Comparison of ENCODE assay signal across 8 cellular contexts in genomic region chr17:16584273-16584995, GRCh38. TPM values are rescaled to one million over a fixed set of nuclear protein-coding genes. Genes with fewer than 3 reads are reported as not detected.
DNase-seq lines count a peak whose midpoint lies in the region; ATAC-seq and TF ChIP-seq lines count a peak whose summit lies in the region.

No MANE protein-coding gene starts in this region.

- peaks cover 12 to 34% (median 21%) of the 10 kb centered on the region in 7 donors for H3K9me3 Mint-ChIP-seq in CD14-positive monocyte

- no peaks in the 10 kb centered on the region for H3K36me3 ChIP-seq in effector memory CD4-positive, alpha-beta T cell (ENCODE audit: control insufficient read depth, insufficient read depth, low read length)
- H3K36me3 ChIP-seq in lower lobe of right lung: no peaks in the 10 kb centered on the region

- H3K27me3 Mint-ChIP-seq in CD14-positive monocyte (ENCODE audit: low read depth in 3 of 3): peaks cover 40 to 61% (median 45%) of the 10 kb centered on the region in 3 donors

- H3K36me3 Mint-ChIP-seq in CD14-positive monocyte: peaks cover 0 to 5% of the 10 kb centered on the region in 2 donors

- intact Hi-C loops in CD14-positive monocyte (cut with micrococcal nuclease) (no loop called here), lower lobe of right lung (cut with DNase I) (no loop called here)

- TF ChIP-seq CTCF in CD14-positive monocyte (IDR thresholded peaks at IDR 0.05) (peak; percentile 79), lower lobe of right lung (IDR thresholded peaks at IDR 0.05) (peak; percentile 96)

- H3K27ac Mint-ChIP-seq in CD14-positive monocyte: no peak overlapping the region

- no peaks in the 10 kb centered on the region for H3K9me3 ChIP-seq in effector memory CD4-positive, alpha-beta T cell (ENCODE audit: control insufficient read depth, low read length)
- H3K9me3 ChIP-seq in lower lobe of right lung: no peaks in the 10 kb centered on the region

- H3K4me3 Mint-ChIP-seq in CD14-positive monocyte: peak overlapping the region; percentile 58 to 87

- peaks cover 9% of the 10 kb centered on the region for H3K4me1 ChIP-seq in effector memory CD4-positive, alpha-beta T cell (ENCODE audit: control insufficient read depth, insufficient read depth, low read length, poor library complexity, severe bottlenecking)
- peaks cover 13% of the 10 kb centered on the region for H3K4me1 ChIP-seq in lower lobe of right lung

- no peaks in the 10 kb centered on the region for H3K27me3 ChIP-seq in effector memory CD4-positive, alpha-beta T cell (replicated peaks; ENCODE audit: control insufficient read depth, insufficient read depth, low read length, poor library complexity, severe bottlenecking)
- peaks cover 3% of the 10 kb centered on the region for H3K27me3 ChIP-seq in lower lobe of right lung (ENCODE audit: low read depth)

- H3K27ac ChIP-seq in effector memory CD4-positive, alpha-beta T cell (ENCODE audit: insufficient read depth, low read length, poor library complexity, severe bottlenecking): peak overlapping the region; percentile 63
- peak overlapping the region; percentile 47 for H3K27ac ChIP-seq in lower lobe of right lung

- ATAC-seq in HG02973 (IDR thresholded peaks at IDR 0.05; ENCODE audit: unreplicated experiment): peak; percentile 73
- peak; percentile 97 to 98 for ATAC-seq in lower lobe of right lung
- no peak for ATAC-seq in HG03025 (IDR thresholded peaks at IDR 0.05; ENCODE audit: low FRiP score, unreplicated experiment)

- H3K4me3 ChIP-seq in effector memory CD4-positive, alpha-beta T cell (ENCODE audit: insufficient read depth, low read depth, low read length, poor library complexity, severe bottlenecking): peak overlapping the region; percentile 42
- H3K4me3 ChIP-seq in lower lobe of right lung: peak overlapping the region; percentile 46

- peak; percentile 82 for DNase-seq in CD14-positive monocyte (ENCODE audit: low spot score)
- DNase-seq in NCI-H82 (lab: John Stamatoyannopoulos, UW): peak; percentile 96
- peak; percentile 82 to 87 for DNase-seq in activated CD8-positive, alpha-beta memory T cell treated with anti-CD3 and anti-CD28 coated beads for 4 hours (ENCODE audit: low read depth in 2 of 2)
- DNase-seq in effector memory CD4-positive, alpha-beta T cell: peak; percentile 80 to 89 (median 83)
- peak; percentile 96 for DNase-seq in lower lobe of right lung
- DNase-seq in stimulated activated CD4-positive, alpha-beta T cell treated with anti-CD3 and anti-CD28 coated beads, Interleukin-4, amount 100 ng/mL, for 24 hours: peak; percentile 94

- H3K4me1 Mint-ChIP-seq in CD14-positive monocyte: peaks cover 20% of the 10 kb centered on the region

RNA-seq across cellular contexts. Expression of gene ZNF287, which starts 15.4 kb away (rescaled TPM):
- polyA plus RNA-seq in CD14-positive monocyte: under 1 TPM in 1 of 2 donors, not detected in 1; 0.53 TPM
- 5.2 TPM for total RNA-seq in lower lobe of right lung
